28 cellular contexts compared by ENCODE assay signal in the genomic region with DNA sequence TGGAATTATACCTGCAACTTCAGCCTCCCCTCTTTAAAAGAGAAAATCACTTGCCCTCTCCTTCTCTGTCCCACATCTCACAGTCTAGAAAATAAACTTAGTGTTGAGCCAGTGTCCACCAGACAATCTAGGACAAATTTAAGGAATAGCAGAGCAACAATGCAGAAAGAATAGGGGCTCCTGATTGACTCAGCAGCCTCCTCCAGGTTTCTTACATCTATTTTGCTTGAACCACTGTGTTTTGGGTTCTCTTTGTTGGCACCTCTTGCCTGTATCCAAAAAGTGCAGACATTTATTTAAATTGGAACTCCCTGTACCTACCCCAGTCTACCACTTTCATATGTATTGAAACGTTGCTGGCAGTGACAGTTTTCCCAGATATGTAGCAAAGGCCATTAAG.
"Had no signal": no experiment of that assay in that cellular context is flagged by ENCODE, and none has a peak within 500 bp of the region (broad histone marks: within the 10 kb centered on the region; RNA-seq: fewer than 3 reads in every experiment).

No MANE protein-coding gene starts in this region.

- H3K4me1 ChIP-seq: colonic mucosa, esophagus muscularis mucosa, esophagus squamous epithelium, foreskin keratinocyte, gastrocnemius medialis, gastroesophageal sphincter, heart left ventricle, heart right ventricle had no signal

- H3K27me3 ChIP-seq: colonic mucosa, dorsolateral prefrontal cortex, esophagus muscularis mucosa, esophagus squamous epithelium, foreskin keratinocyte, gastrocnemius medialis, gastroesophageal sphincter, heart left ventricle, heart right ventricle had no signal

- ATAC-seq: effector memory CD8-positive, alpha-beta T cell; esophagus mucosa; foreskin keratinocyte; gastrocnemius medialis; gastroesophageal sphincter; heart left ventricle; heart right ventricle had no signal

- DNase-seq: colonic mucosa; cortex of kidney; dermis blood vessel endothelial cell; dorsolateral prefrontal cortex; effector CD4-positive, alpha-beta T cell; effector CD8-positive, alpha-beta T cell; effector memory CD4-positive, alpha-beta T cell; effector memory CD8-positive, alpha-beta T cell; endodermal cell; erythroblast; esophagus squamous epithelium; foreskin fibroblast; foreskin keratinocyte; foreskin melanocyte; gastrocnemius medialis; glutamatergic neuron; head of caudate nucleus; heart left ventricle; heart right ventricle had no signal

- H3K4me3 ChIP-seq: colonic mucosa, coronary artery, dorsolateral prefrontal cortex, esophagus muscularis mucosa, esophagus squamous epithelium, gastrocnemius medialis, gastroesophageal sphincter, heart left ventricle, heart right ventricle had no signal

- FAIRE-seq: colon, endometrium, endothelial cell of umbilical vein, frontal cortex had no signal

- H3K36me3 ChIP-seq: colonic mucosa, esophagus muscularis mucosa, esophagus squamous epithelium, gastrocnemius medialis, gastroesophageal sphincter, heart left ventricle, heart right ventricle had no signal

- H3K9me3 ChIP-seq: colonic mucosa, gastrocnemius medialis had no signal

- H3K27ac ChIP-seq: colonic mucosa, coronary artery, dorsolateral prefrontal cortex, epithelial cell of prostate, esophagus muscularis mucosa, esophagus squamous epithelium, foreskin keratinocyte, gastrocnemius medialis, gastroesophageal sphincter, heart left ventricle, heart right ventricle had no signal
